ENCODE assay signal across 8 cellular contexts in the genomic region with DNA sequence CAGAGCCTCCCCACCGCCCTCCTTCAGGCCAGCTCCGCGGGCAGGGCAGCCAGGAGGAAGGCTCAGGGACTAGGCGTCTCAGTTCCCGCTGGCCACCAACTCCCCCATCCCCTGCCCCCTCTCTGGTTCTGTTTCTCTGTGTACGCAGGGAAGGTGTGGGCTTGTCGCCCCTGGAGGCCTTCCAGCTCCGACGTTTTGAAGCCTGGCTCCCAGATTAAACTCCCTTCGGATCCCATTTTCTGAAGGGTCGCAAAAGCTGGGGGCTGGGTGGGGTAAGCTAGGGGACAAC. TPM values are rescaled to one million over a fixed set of nuclear protein-coding genes. Genes with fewer than 3 reads are reported as not detected.
A peak's percentile ranks its signal among the peaks of the same experiment; 100 is the strongest.
DNase-seq lines count a peak whose midpoint lies in the region; ATAC-seq, FAIRE-seq and TF ChIP-seq lines count a peak whose summit lies in the region.

No MANE protein-coding gene starts in this region.

- H3K79me1 ChIP-seq in mesenchymal stem cell (replicated peaks; ENCODE audit: low read length, poor library complexity, severe bottlenecking) = peaks cover 20% of the 10 kb centered on the region

- H3K4me3 Mint-ChIP-seq in CD4-positive, alpha-beta T cell = peak overlapping the region; percentile 97
- peak overlapping the region; percentile 88 for H3K4me3 Mint-ChIP-seq in chondrocyte (ENCODE audit: unreplicated experiment)

- CTCF ChIA-PET in CD4-positive, alpha-beta T cell (lab: Charles Lee) = interaction anchor here (1.9 to 2.4 kb wide), 2 partner anchors 8 to 13 kb away, joined by 6 to 8 read pairs; a partner anchor contains a TSS

- H2AK5ac ChIP-seq in mesenchymal stem cell (ENCODE audit: low read length, severe bottlenecking) = no peak overlapping the region

- H3K4me1 Mint-ChIP-seq in CD4-positive, alpha-beta T cell (ENCODE audit: low read depth) = peaks cover 47% of the 10 kb centered on the region
- peaks cover 36% of the 10 kb centered on the region for H3K4me1 Mint-ChIP-seq in chondrocyte (ENCODE audit: low read depth)

- H3K9me2 ChIP-seq in Karpas-422 (replicated peaks; ENCODE audit: insufficient read depth, low read length) = no peaks in the 10 kb centered on the region

- no peak for TF ChIP-seq POLR2A in uterus (IDR thresholded peaks at IDR 0.05)

- peak overlapping the region in 1 of 2 experiments; percentile 43 for H3K4ac ChIP-seq in mesenchymal stem cell (ENCODE audit: low read depth in 1 of 2, low read length in 2 of 2)

- H3K36me3 Mint-ChIP-seq in CD4-positive, alpha-beta T cell (ENCODE audit: low read depth) = peaks cover 5% of the 10 kb centered on the region
- peaks cover 2% of the 10 kb centered on the region for H3K36me3 Mint-ChIP-seq in chondrocyte (ENCODE audit: low read depth)

- H3K9me3 ChIP-seq in CD4-positive, alpha-beta T cell (ENCODE audit: control insufficient read depth, low read length) = no peaks in the 10 kb centered on the region
- H3K9me3 ChIP-seq in Karpas-422 (ENCODE audit: low read length) (no peaks in the 10 kb centered on the region), mesenchymal stem cell (ENCODE audit: control insufficient read depth, low read length) (no peaks in the 10 kb centered on the region), uterus (no peaks in the 10 kb centered on the region)

- POLR2A ChIA-PET in CD4-positive, alpha-beta T cell (lab: Charles Lee) = interaction anchor here (1.0 to 7.7 kb wide), 5 partner anchors 9 to 17 kb away, joined by 3 to 160 read pairs (median 4); a partner anchor contains a TSS

- no peak overlapping the region for H2BK12ac ChIP-seq in mesenchymal stem cell (ENCODE audit: low read length in 2 of 2)

- peak overlapping the region; percentile 95 for H3K27ac Mint-ChIP-seq in CD4-positive, alpha-beta T cell
- peak overlapping the region; percentile 83 for H3K27ac Mint-ChIP-seq in chondrocyte (ENCODE audit: unreplicated experiment)

- no peak overlapping the region for H2BK15ac ChIP-seq in mesenchymal stem cell (ENCODE audit: low read depth, poor library complexity, severe bottlenecking)

- peak overlapping the region; percentile 67 to 71 for H3K18ac ChIP-seq in mesenchymal stem cell (ENCODE audit: low read depth in 1 of 2, low read length in 2 of 2)

- peaks cover 52% of the 10 kb centered on the region for H3K79me2 ChIP-seq in Karpas-422 (ENCODE audit: low read length)

- H3K36me3 ChIP-seq in Karpas-422 (ENCODE audit: insufficient read depth, low read length) = peaks cover 4% of the 10 kb centered on the region; the same call in 1 of the 2 replicates
- H3K36me3 ChIP-seq in mesenchymal stem cell (ENCODE audit: control insufficient read depth in 1 of 2, insufficient read depth in 2 of 2, low read depth in 1 of 2, low read length in 2 of 2) = peaks cover 0 to 8% of the 10 kb centered on the region in 2 experiments
- no peaks in the 10 kb centered on the region for H3K36me3 ChIP-seq in uterus

- no peak for TF ChIP-seq CTCF in CD4-positive, alpha-beta T cell (IDR thresholded peaks at IDR 0.05)
- TF ChIP-seq CTCF in chondrocyte (IDR thresholded peaks at IDR 0.05) (no peak), uterus (IDR thresholded peaks at IDR 0.05) (no peak)

- ATAC-seq in CD4-positive, alpha-beta T cell (ENCODE audit: poor library complexity) = peak; percentile 13
- ATAC-seq in GM21447 (IDR thresholded peaks at IDR 0.05; ENCODE audit: unreplicated experiment) = peak; percentile 26
- no peak for ATAC-seq in GM18519 (IDR thresholded peaks at IDR 0.05; ENCODE audit: low FRiP score, unreplicated experiment)

- H2BK5ac ChIP-seq in mesenchymal stem cell (ENCODE audit: low read depth, low read length, poor library complexity, severe bottlenecking) = no peak overlapping the region

- peak overlapping the region in 1 of 2 experiments; percentile 48 for H3K14ac ChIP-seq in mesenchymal stem cell (ENCODE audit: low read length in 2 of 2)

- H3K9ac ChIP-seq in Karpas-422 (ENCODE audit: low read length) (peak overlapping the region; percentile 95), mesenchymal stem cell (ENCODE audit: low read length) (peak overlapping the region; percentile 97)

- H3K4me3 ChIP-seq in Karpas-422 (ENCODE audit: low read length) = peak overlapping the region; percentile 94
- peak overlapping the region; percentile 79 to 90 for H3K4me3 ChIP-seq in mesenchymal stem cell (ENCODE audit: insufficient read depth in 1 of 2, low read depth in 1 of 2, low read length in 2 of 2)
- peak overlapping the region; percentile 64 to 95 for H3K4me3 ChIP-seq in uterus

- peak overlapping the region; percentile 68 for H3K27ac ChIP-seq in CD4-positive, alpha-beta T cell (ENCODE audit: low read depth, low read length)
- H3K27ac ChIP-seq in Karpas-422 (ENCODE audit: low read length) = no peak overlapping the region; the same call in 1 of the 2 replicates
- no peak overlapping the region for H3K27ac ChIP-seq in mesenchymal stem cell (ENCODE audit: low read length, poor library complexity, severe bottlenecking)
- peak overlapping the region; percentile 89 to 97 for H3K27ac ChIP-seq in uterus

- intact Hi-C loops in CD4-positive, alpha-beta T cell (cut with DNase I, micrococcal nuclease) = loop anchor here (1.0 to 10.0 kb wide), 3 partner anchors 13 to 673 kb away; a partner anchor contains a TSS
- intact Hi-C loops in uterus (cut with DNase I; ENCODE audit: low total_unique reads) = no loop called here

- no peaks in the 10 kb centered on the region for H3K27me3 ChIP-seq in CD4-positive, alpha-beta T cell (ENCODE audit: control insufficient read depth, insufficient read depth, low read length)
- H3K27me3 ChIP-seq in Karpas-422 (ENCODE audit: low read length) (no peaks in the 10 kb centered on the region), mesenchymal stem cell (ENCODE audit: control insufficient read depth in 1 of 2, insufficient read depth in 1 of 2, low read length in 2 of 2) (no peaks in the 10 kb centered on the region), uterus (no peaks in the 10 kb centered on the region)

- DNase-seq in CD4-positive, alpha-beta T cell = peak in 1 of 10 experiments; percentile 4
- DNase-seq in Karpas-422 = no peak
- DNase-seq in chondrocyte (ENCODE audit: low spot score) = no peak
- no peak for DNase-seq in mesenchymal stem cell
- DNase-seq in uterus = no peak
- no peak for DNase-seq in urothelium cell line (ENCODE audit: low spot score)

- H4K20me1 ChIP-seq in Karpas-422 (ENCODE audit: insufficient read depth, low read depth, low read length) = no peaks in the 10 kb centered on the region

- H3K9me3 Mint-ChIP-seq in CD4-positive, alpha-beta T cell = no peaks in the 10 kb centered on the region
- H3K9me3 Mint-ChIP-seq in chondrocyte (ENCODE audit: low read depth) = no peaks in the 10 kb centered on the region

- no peak overlapping the region for H4K91ac ChIP-seq in mesenchymal stem cell (ENCODE audit: low read length)

- no peak overlapping the region for H3K23ac ChIP-seq in mesenchymal stem cell (ENCODE audit: low read length in 2 of 2)

- no peak overlapping the region for H2BK120ac ChIP-seq in mesenchymal stem cell (ENCODE audit: low read depth, low read length)

- H3K4me1 ChIP-seq in Karpas-422 (ENCODE audit: low read length) (peaks cover 23% of the 10 kb centered on the region), mesenchymal stem cell (ENCODE audit: control insufficient read depth, insufficient read depth, low read depth, low read length) (peaks cover 7% of the 10 kb centered on the region), uterus (peaks cover 0 to 9% of the 10 kb centered on the region in 2 donors)

- no peak overlapping the region for H4K8ac ChIP-seq in mesenchymal stem cell (ENCODE audit: low read length)

- no peak overlapping the region for H2AFZ ChIP-seq in Karpas-422 (ENCODE audit: low read length)
- H2AFZ ChIP-seq in mesenchymal stem cell (ENCODE audit: low read depth, low read length) = no peak overlapping the region

- peak overlapping the region; percentile 93 for H3K4me2 ChIP-seq in Karpas-422 (ENCODE audit: low read depth, low read length, poor library complexity, severe bottlenecking)
- peak overlapping the region; percentile 70 for H3K4me2 ChIP-seq in mesenchymal stem cell (ENCODE audit: low read length, poor library complexity, severe bottlenecking)

- 0% methylated on average over 10 of the region's 11 CpGs for whole genome bisulfite sequencing in mesenchymal stem cell

- no peak for FAIRE-seq in urothelium cell line (lab: Jason Lieb, UNC)

- no peaks in the 10 kb centered on the region for H3K27me3 Mint-ChIP-seq in CD4-positive, alpha-beta T cell
- no peaks in the 10 kb centered on the region for H3K27me3 Mint-ChIP-seq in chondrocyte (ENCODE audit: low read depth)

RNA-seq across cellular contexts. Expression of a gene that starts 0.3 kb away (rescaled TPM):
- total RNA-seq in CD4-positive, alpha-beta T cell = 10 to 100 TPM; 11.2 to 13.3 TPM
- 104 and 114 TPM in 2 replicates for total RNA-seq in Karpas-422 (2014; rRNA removed; shearing (Covaris generic); ENCODE audit: low replicate concordance)
- 104 to 129 TPM (median 128 TPM) in 3 replicates for total RNA-seq in chondrocyte
- polyA plus RNA-seq in mesenchymal stem cell (2013, experiment 1 of 2) = 310 TPM
- polyA plus RNA-seq in mesenchymal stem cell (2013, experiment 2 of 2) = 311 TPM
- 10 to 100 TPM in 3 of 4 donors, 1 to 10 TPM in 1; 2.6 to 99.7 (median 47.6) TPM for total RNA-seq in uterus

RNA-seq across cellular contexts. Expression of a gene that starts 13.7 kb away (rescaled TPM):
- total RNA-seq in CD4-positive, alpha-beta T cell = 10 to 100 TPM; 82.3 to 83.9 TPM
- 130 and 186 TPM in 2 replicates for total RNA-seq in Karpas-422 (2014; rRNA removed; shearing (Covaris generic); ENCODE audit: low replicate concordance)
- 174 to 202 TPM (median 181 TPM) in 3 replicates for total RNA-seq in chondrocyte
- polyA plus RNA-seq in mesenchymal stem cell (2013, experiment 1 of 2) = 50.3 TPM
- polyA plus RNA-seq in mesenchymal stem cell (2013, experiment 2 of 2) = 51.5 TPM
- total RNA-seq in uterus = 100 to 1,000 TPM in 3 of 4 donors, 10 to 100 TPM in 1; 72.1 to 240 (median 168) TPM

Comparison
In these comparisons a context has a peak if more than half of its experiments do, and no peak if none do; other contexts are left out.
1. H3K27ac ChIP-seq: peak in CD4-positive, alpha-beta T cell (single experiment) and uterus (2 of 2); none in Karpas-422 (single experiment) and mesenchymal stem cell (single experiment).
2. Peak in every context shown above with its lines, with median percentiles within 50 percentile points of each other: H3K4me3 ChIP-seq.